In genomic region chr19:6590458-6591319, GRCh38 we compare ENCODE assay signal across 8 cellular contexts. TPM values are rescaled to one million over a fixed set of nuclear protein-coding genes. Genes with fewer than 3 reads are reported as not detected.
DNase-seq lines count a peak whose midpoint lies in the region; FAIRE-seq and TF ChIP-seq lines count a peak whose summit lies in the region.

CD70 (minus strand) TSS chr19:6591150; CDS start chr19:6591002, 148 bp downstream.

- no peak for TF ChIP-seq CTCF in HFF-Myc (IDR thresholded peaks at IDR 0.05; ENCODE audit: low read depth, low read length, missing control alignments)
- TF ChIP-seq CTCF in kidney epithelial cell (IDR thresholded peaks at IDR 0.05; ENCODE audit: insufficient read depth, low read length, poor library complexity, severe bottlenecking), result no peak
- no peak for TF ChIP-seq CTCF in stomach (IDR thresholded peaks at IDR 0.05)

- peaks cover 0 to 43% (median 19%) of the 10 kb centered on the region in 4 donors for H3K4me1 ChIP-seq in stomach

- peak; percentile 98 for FAIRE-seq in GM12892 (lab: Jason Lieb, UNC)

- DNase-seq in GM12892 (ENCODE audit: insufficient read length) (peak; percentile 50), HFF-Myc (ENCODE audit: extremely low read depth, low read depth) (no peak), NOMO-1 treated with dmso at 0.1 percent for 144 hours (lab: John Stamatoyannopoulos, UW; ENCODE audit: unreplicated experiment) (peak; percentile 92), activated gamma-delta T cell (lab: John Stamatoyannopoulos, UW) (peak; percentile 36), kidney epithelial cell (ENCODE audit: low read depth) (no peak), stomach (no peak), NCI-H82 (lab: John Stamatoyannopoulos, UW) (no peak), GF-D8 (lab: John Stamatoyannopoulos, UW) (no peak)

- peak; percentile 95; the same call in 1 of the 2 replicates for TF ChIP-seq POLR2A in GM12892 (IDR thresholded peaks at IDR 0.05; ENCODE audit: low read depth, low read length)
- TF ChIP-seq POLR2A in stomach (IDR thresholded peaks at IDR 0.05), result no peak

- H3K27me3 ChIP-seq in kidney epithelial cell (ENCODE audit: control insufficient read depth, insufficient read depth, low read length), result peaks cover 3% of the 10 kb centered on the region
- H3K27me3 ChIP-seq in stomach, result peaks cover 10 to 89% (median 61%) of the 10 kb centered on the region in 3 donors

- peak within 1 kb of the TSS; percentile 32 for H3K4me3 ChIP-seq in HFF-Myc (replicated peaks; ENCODE audit: low read depth, low read length)
- peak within 1 kb of the TSS; percentile 66 for H3K4me3 ChIP-seq in kidney epithelial cell (ENCODE audit: low read depth, low read length)
- H3K4me3 ChIP-seq in stomach, result peak within 1 kb of the TSS in 3 of 4 donors; percentile 2 to 30 (median 25)

- H3K27ac ChIP-seq in stomach, result no peak within 1 kb of the TSS

- intact Hi-C loops in stomach (cut with DNase I; ENCODE audit: low total_unique reads), result no loop called here

- no peak for TF ChIP-seq EP300 in stomach (IDR thresholded peaks at IDR 0.05)

- 1 to 3% (median 2%) methylated on average over 33 to 49 of the region's 49 CpGs for WGBS in stomach, 5 donors

- H3K9me3 ChIP-seq in stomach, result no peaks in the 10 kb centered on the region

- H3K36me3 ChIP-seq in kidney epithelial cell (ENCODE audit: control insufficient read depth, insufficient read depth, low read length) (no peaks in the 10 kb centered on the region), stomach (no peaks in the 10 kb centered on the region)

RNA-seq across cellular contexts. Expression of gene CD70, which starts in this region (rescaled TPM):
- polyA plus RNA-seq in GM12892 (2012; ENCODE audit: missing spikeins), result 162 TPM
- 16.0 and 21.4 TPM in 2 replicates for total RNA-seq in kidney epithelial cell
- not detected for total RNA-seq in stomach
- polyA plus RNA-seq in stomach, result under 1 TPM in 1 of 3 donors, not detected in 2; 0.18 TPM

Comparison
In these comparisons a context has a peak if more than half of its experiments do, and no peak if none do; other contexts are left out.
1. RNA of gene CD70 (total RNA-seq): 16.0 to 21.4 TPM in kidney epithelial cell; not detected in stomach; every median in the first group is over 10 times any median in the second.
2. DNase-seq: peak in GM12892 (single experiment), NOMO-1 treated with dmso at 0.1 percent for 144 hours (single experiment) and activated gamma-delta T cell (single experiment); none in HFF-Myc (single experiment), kidney epithelial cell (single experiment), stomach (single experiment), NCI-H82 (single experiment) and GF-D8 (single experiment).
3. Peak in every context shown above with its lines, with median percentiles within 50 percentile points of each other: H3K4me3 ChIP-seq.